ENCODE assay signal across 21 cellular contexts in genomic region chr5:102623295-102623694, GRCh38.
"Had no signal": no experiment of that assay in that cellular context is flagged by ENCODE, and none has a peak within 500 bp of the region (broad histone marks: within the 10 kb centered on the region; RNA-seq: fewer than 3 reads in every experiment).

No MANE protein-coding gene starts in this region.

- H3K36me3 ChIP-seq: esophagus muscularis mucosa, gastroesophageal sphincter, heart left ventricle, lower lobe of right lung, ovary, tibial artery, upper lobe of left lung had no signal

- H3K4me3 ChIP-seq: esophagus muscularis mucosa, gastroesophageal sphincter, heart left ventricle, lower lobe of right lung, ovary, testis, tibial artery, upper lobe of left lung had no signal

- H3K36me3 Mint-ChIP-seq: stimulated activated effector memory CD8-positive, alpha-beta T cell treated with anti-CD3 and anti-CD28 coated beads, Interleukin-12 subunit alpha, Interleukin-12 subunit beta, amount 100 ng/mL, for 72 hours had no signal

- H3K9me3 Mint-ChIP-seq: nephron progenitor cell; stimulated activated effector memory CD8-positive, alpha-beta T cell treated with anti-CD3 and anti-CD28 coated beads, Interleukin-12 subunit alpha, Interleukin-12 subunit beta, amount 100 ng/mL, for 72 hours had no signal

- H3K27ac ChIP-seq: esophagus muscularis mucosa, foreskin keratinocyte, gastroesophageal sphincter, heart left ventricle, lower lobe of right lung, ovary, testis, tibial artery, upper lobe of left lung had no signal

- H3K4me3 Mint-ChIP-seq: naive thymus-derived CD8-positive, alpha-beta T cell; nephron progenitor cell; stimulated activated effector memory CD8-positive, alpha-beta T cell treated with anti-CD3 and anti-CD28 coated beads, Interleukin-12 subunit alpha, Interleukin-12 subunit beta, amount 100 ng/mL, for 72 hours had no signal

- H3K27me3 ChIP-seq: esophagus muscularis mucosa, gastroesophageal sphincter, heart left ventricle, ovary, testis, tibial artery, upper lobe of left lung had no signal

- H3K4me1 ChIP-seq: lower lobe of right lung, testis, upper lobe of left lung had no signal

- H3K27ac Mint-ChIP-seq: naive thymus-derived CD8-positive, alpha-beta T cell; nephron progenitor cell; stimulated activated effector memory CD8-positive, alpha-beta T cell treated with anti-CD3 and anti-CD28 coated beads, Interleukin-12 subunit alpha, Interleukin-12 subunit beta, amount 100 ng/mL, for 72 hours had no signal

- H3K9me3 ChIP-seq: esophagus muscularis mucosa, gastroesophageal sphincter, lower lobe of right lung, ovary, testis, tibial artery, upper lobe of left lung had no signal

- H3K4me1 Mint-ChIP-seq: naive thymus-derived CD8-positive, alpha-beta T cell; stimulated activated effector memory CD8-positive, alpha-beta T cell treated with anti-CD3 and anti-CD28 coated beads, Interleukin-12 subunit alpha, Interleukin-12 subunit beta, amount 100 ng/mL, for 72 hours had no signal

- DNase-seq: effector memory CD4-positive, alpha-beta T cell; foreskin keratinocyte; heart left ventricle; hippocampal formation; left ventricle myocardium superior; lower lobe of right lung; naive thymus-derived CD8-positive, alpha-beta T cell; nephron progenitor cell; occipital lobe; ovary; posterior cingulate gyrus; stimulated activated CD4-positive, alpha-beta T cell treated with anti-CD3 and anti-CD28 coated beads, Interleukin-2, amount 100 ng/mL, for 24 hours; stimulated activated CD4-positive, alpha-beta T cell treated with anti-CD3 and anti-CD28 coated beads, Interleukin-4, amount 100 ng/mL, for 24 hours; stimulated activated naive CD8-positive, alpha-beta T cell treated with anti-CD3 and anti-CD28 coated beads, Interleukin-15, Interleukin-2, amounts not matched to agents 100 U/mL and 50 U/mL, for 24 hours; substantia nigra; testis; tibial artery; upper lobe of left lung had no signal
